Comparison of ENCODE assay signal across 15 cellular contexts in the genomic region with DNA sequence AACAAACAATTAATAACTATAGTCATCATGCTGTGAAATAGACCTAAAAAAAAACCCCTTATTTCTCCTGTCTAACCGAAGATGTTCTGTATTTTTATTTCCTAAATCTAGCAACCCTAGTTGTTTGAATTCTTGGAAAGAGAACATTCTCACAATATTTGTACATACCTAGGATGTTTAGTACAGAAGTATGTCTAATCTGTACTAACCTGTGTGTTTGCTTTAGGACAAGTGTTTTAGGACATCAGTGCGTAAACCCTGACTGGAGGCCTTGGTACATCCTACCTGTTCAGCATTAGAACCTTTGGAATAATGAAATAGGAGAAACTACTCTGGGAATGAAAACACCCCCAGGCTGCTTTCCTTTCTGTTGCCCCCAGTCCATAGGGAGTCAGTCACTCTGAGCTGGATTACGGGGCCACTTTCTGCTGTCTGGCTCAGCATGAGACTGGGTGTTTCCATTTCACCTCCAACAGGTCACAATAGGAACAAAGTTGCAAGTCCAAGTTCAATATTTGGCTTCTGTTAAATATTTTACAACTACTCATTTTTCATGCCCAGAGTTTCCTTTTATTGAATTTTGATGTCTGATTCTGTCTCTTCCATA.
DNase-seq lines count a peak whose midpoint lies in the region; ATAC-seq, FAIRE-seq and TF ChIP-seq lines count a peak whose summit lies in the region.
"Had no signal": no experiment of that assay in that cellular context is flagged by ENCODE, and none has a peak within 500 bp of the region (broad histone marks: within the 10 kb centered on the region; RNA-seq: fewer than 3 reads in every experiment).

No MANE protein-coding gene starts in this region.

- H3K9ac ChIP-seq in Karpas-422 (ENCODE audit: low read length): no peak overlapping the region
- no peak overlapping the region for H3K9ac ChIP-seq in PC-3 (ENCODE audit: low read length)
- H3K9ac ChIP-seq in HepG2 (ENCODE audit: insufficient read depth, low read depth, low read length): no peak overlapping the region
- H3K9ac ChIP-seq: GM23248 had no signal

- H3K4me3 ChIP-seq in Karpas-422 (ENCODE audit: low read length) (no peak overlapping the region), PC-3 (ENCODE audit: low read length) (no peak overlapping the region), HepG2 (replicated peaks in 1 of 3; ENCODE audit: insufficient read depth in 1 of 3, low read depth in 2 of 3, low read length in 3 of 3) (no peak overlapping the region), adrenal gland (no peak overlapping the region)
- H3K4me3 ChIP-seq: GM23248 had no signal

- H3K9me3 ChIP-seq in Karpas-422 (ENCODE audit: low read length) (peaks cover 6% of the 10 kb centered on the region), PC-3 (ENCODE audit: low read length) (peaks cover 4% of the 10 kb centered on the region; the same call in 1 of the 2 replicates), HepG2 (ENCODE audit: low read length) (no peaks in the 10 kb centered on the region), adrenal gland (replicated peaks in 1 of 3) (peaks cover 0 to 4% (median 0%) of the 10 kb centered on the region in 3 donors)

- CTCF ChIA-PET in PC-3 (lab: Charles Lee): no interaction called here
- CTCF ChIA-PET in HepG2 (lab: Yijun Ruan, JAX; ENCODE audit: low intra/inter-chr PET ratio, low total read pairs): no interaction called here

- FAIRE-seq in HepG2 (lab: Jason Lieb, UNC): no peak
- FAIRE-seq: D721Med, GM12891 had no signal

- H4K20me1 ChIP-seq in Karpas-422 (ENCODE audit: insufficient read depth, low read depth, low read length) (no peaks in the 10 kb centered on the region), PC-3 (ENCODE audit: low read length) (no peaks in the 10 kb centered on the region), HepG2 (ENCODE audit: insufficient read depth, low read length) (no peaks in the 10 kb centered on the region)

- TF ChIP-seq POLR2A in HepG2 (IDR thresholded peaks at IDR 0.05; ENCODE audit: insufficient read depth in 1 of 2, low read depth in 2 of 2, low read length in 2 of 2) (no peak), adrenal gland (IDR thresholded peaks at IDR 0.05) (no peak)

- H3F3A ChIP-seq in PC-3 (ENCODE audit: low read length, unreplicated experiment): no peaks in the 10 kb centered on the region

- H3K27ac ChIP-seq in Karpas-422 (ENCODE audit: low read length): no peak overlapping the region
- H3K27ac ChIP-seq in PC-3 (ENCODE audit: low read length): no peak overlapping the region
- H3K27ac ChIP-seq in HepG2 (ENCODE audit: extremely low read length, insufficient read depth, low read length): no peak overlapping the region
- H3K27ac ChIP-seq in adrenal gland: no peak overlapping the region
- H3K27ac ChIP-seq in foreskin keratinocyte: no peak overlapping the region
- H3K27ac ChIP-seq: C4-2B, GM23248 had no signal

- no peaks in the 10 kb centered on the region for H3K9me2 ChIP-seq in Karpas-422 (replicated peaks; ENCODE audit: insufficient read depth, low read length)
- H3K9me2 ChIP-seq in PC-3 (replicated peaks; ENCODE audit: low read length): no peaks in the 10 kb centered on the region

- BruUV-seq in PC-3 (replicated peaks; lab: Mats Ljungman, UMichigan) (no TSS peak), HepG2 (replicated peaks; lab: Mats Ljungman, UMichigan) (no TSS peak)

- H3K4me2 ChIP-seq in Karpas-422 (ENCODE audit: low read depth, low read length, poor library complexity, severe bottlenecking) (no peak overlapping the region), PC-3 (ENCODE audit: low read length) (no peak overlapping the region), HepG2 (ENCODE audit: low read depth, low read length) (no peak overlapping the region)

- intact Hi-C loops in PC-3 (cut with micrococcal nuclease): no loop called here
- intact Hi-C loops in HepG2 (cut with micrococcal nuclease; ENCODE audit: unreplicated experiment): no loop called here
- intact Hi-C loops in adrenal gland (cut with DNase I): no loop called here

- in situ Hi-C loops in HepG2 (cut with HindIII; ENCODE audit: extremely low pct_ligation_motif_present, low pct_unique_long_range_greater_than_20kb): no loop called here

- TF ChIP-seq EP300 in HepG2 (IDR thresholded peaks at IDR 0.05; ENCODE audit: low read depth in 2 of 2, low read length in 2 of 2) (no peak), HepG2 (CRISPR knock-in tag; IDR thresholded peaks at IDR 0.05; ENCODE audit: borderline replicate concordance) (no peak)

- H3K79me2 ChIP-seq in Karpas-422 (ENCODE audit: low read length) (no peaks in the 10 kb centered on the region), PC-3 (ENCODE audit: low read length) (no peaks in the 10 kb centered on the region), HepG2 (ENCODE audit: insufficient read depth, low read length) (no peaks in the 10 kb centered on the region)

- TF ChIP-seq CTCF in PC-3 (conservative IDR thresholded peaks at IDR 0.05; ENCODE audit: low read depth, low read length) (no peak), HepG2 (CRISPR knock-in tag; IDR thresholded peaks at IDR 0.05) (no peak), adrenal gland (IDR thresholded peaks at IDR 0.05) (no peak), foreskin keratinocyte (conservative IDR thresholded peaks at IDR 0.05) (no peak)

- no peak for ATAC-seq in PC-3
- peak; percentile 32; the same call in 1 of the 3 replicates for ATAC-seq in HepG2
- no peak for ATAC-seq in GM18511 (IDR thresholded peaks at IDR 0.05; ENCODE audit: unreplicated experiment)
- no peak for ATAC-seq in foreskin keratinocyte

- H3K4me1 ChIP-seq in Karpas-422 (ENCODE audit: low read length) (no peaks in the 10 kb centered on the region), PC-3 (ENCODE audit: insufficient read depth, low read length) (no peaks in the 10 kb centered on the region), HepG2 (ENCODE audit: insufficient read depth, low read length) (peaks cover 6% of the 10 kb centered on the region; the same call in 1 of the 2 replicates), adrenal gland (replicated peaks in 1 of 2) (no peaks in the 10 kb centered on the region), foreskin keratinocyte (no peaks in the 10 kb centered on the region)
- H3K4me1 ChIP-seq: Caco-2 had no signal

- no peak overlapping the region for H2AFZ ChIP-seq in Karpas-422 (ENCODE audit: low read length)
- H2AFZ ChIP-seq in PC-3 (ENCODE audit: low read length): no peak overlapping the region
- no peak overlapping the region for H2AFZ ChIP-seq in HepG2 (ENCODE audit: low read length)
- H2AFZ ChIP-seq: GM23248 had no signal

- TF ChIP-seq RAD21 in HepG2 (CRISPR knock-in tag; IDR thresholded peaks at IDR 0.05): no peak

- WGBS in HepG2 (ENCODE audit: low lambda C conversion rate): 13% methylated on average over 3 of the region's 3 CpGs
- WGBS in adrenal gland, 4 donors: 67 to 83% (median 77%) methylated on average over 3 of the region's 3 CpGs

- POLR2A ChIA-PET in PC-3 (lab: Charles Lee; ENCODE audit: unreplicated experiment) (no interaction called here), HepG2 (lab: Yijun Ruan, JAX) (no interaction called here)

- H3K27me3 ChIP-seq in Karpas-422 (ENCODE audit: low read length): no peaks in the 10 kb centered on the region; the same call in 1 of the 2 replicates
- H3K27me3 ChIP-seq in PC-3 (ENCODE audit: low read length): no peaks in the 10 kb centered on the region
- H3K27me3 ChIP-seq in HepG2 (ENCODE audit: control insufficient read depth in 1 of 2, insufficient read depth in 2 of 2, low read length in 2 of 2): no peaks in the 10 kb centered on the region
- H3K27me3 ChIP-seq in adrenal gland: no peaks in the 10 kb centered on the region
- H3K27me3 ChIP-seq in foreskin keratinocyte: peaks cover 8% of the 10 kb centered on the region

- H3K36me3 ChIP-seq in Karpas-422 (ENCODE audit: insufficient read depth, low read length) (peaks cover 4% of the 10 kb centered on the region; the same call in 1 of the 2 replicates), PC-3 (ENCODE audit: low read depth, low read length) (no peaks in the 10 kb centered on the region; the same call in 1 of the 2 replicates), HepG2 (replicated peaks in 1 of 2; ENCODE audit: control insufficient read depth in 1 of 2, insufficient read depth in 2 of 2, low read length in 2 of 2) (no peaks in the 10 kb centered on the region), adrenal gland (replicated peaks in 1 of 2) (no peaks in the 10 kb centered on the region)

- DNase-seq in Karpas-422 (peak; percentile 19), PC-3 (peak; percentile 1), HepG2 (ENCODE audit: low spot score) (no peak), adrenal gland (no peak), foreskin keratinocyte (no peak)
- DNase-seq in activated CD4-positive, CD25-positive, alpha-beta regulatory T cell (lab: John Stamatoyannopoulos, UW): no peak
- DNase-seq: AML-193; Caco-2; CD4-positive, alpha-beta T cell; GM23248; H7 had no signal

TF ChIP-seq in HepG2, 621 proteins besides CTCF, POLR2A, EP300 and RAD21:
- TF ChIP-seq, protein P1, sequence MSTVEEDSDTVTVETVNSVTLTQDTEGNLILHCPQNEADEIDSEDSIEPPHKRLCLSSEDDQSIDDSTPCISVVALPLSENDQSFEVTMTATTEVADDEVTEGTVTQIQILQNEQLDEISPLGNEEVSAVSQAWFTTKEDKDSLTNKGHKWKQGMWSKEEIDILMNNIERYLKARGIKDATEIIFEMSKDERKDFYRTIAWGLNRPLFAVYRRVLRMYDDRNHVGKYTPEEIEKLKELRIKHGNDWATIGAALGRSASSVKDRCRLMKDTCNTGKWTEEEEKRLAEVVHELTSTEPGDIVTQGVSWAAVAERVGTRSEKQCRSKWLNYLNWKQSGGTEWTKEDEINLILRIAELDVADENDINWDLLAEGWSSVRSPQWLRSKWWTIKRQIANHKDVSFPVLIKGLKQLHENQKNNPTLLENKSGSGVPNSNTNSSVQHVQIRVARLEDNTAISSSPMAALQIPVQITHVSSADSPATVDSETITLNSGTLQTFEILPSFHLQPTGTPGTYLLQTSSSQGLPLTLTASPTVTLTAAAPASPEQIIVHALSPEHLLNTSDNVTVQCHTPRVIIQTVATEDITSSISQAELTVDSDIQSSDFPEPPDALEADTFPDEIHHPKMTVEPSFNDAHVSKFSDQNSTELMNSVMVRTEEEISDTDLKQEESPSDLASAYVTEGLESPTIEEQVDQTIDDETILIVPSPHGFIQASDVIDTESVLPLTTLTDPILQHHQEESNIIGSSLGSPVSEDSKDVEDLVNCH (CRISPR knock-in tag; IDR thresholded peaks at IDR 0.05): no peak
- TF ChIP-seq HMG20B (CRISPR knock-in tag; conservative IDR thresholded peaks at IDR 0.05) (no peak), BCL6 (CRISPR knock-in tag; IDR thresholded peaks at IDR 0.05) (peak; percentile 61)

Comparison
In these comparisons a context has a peak if more than half of its experiments do, and no peak if none do; other contexts are left out.
1. DNase-seq: peak in Karpas-422 (single experiment) and PC-3 (single experiment); none in HepG2 (single experiment), adrenal gland (0 of 7), foreskin keratinocyte (0 of 2) and activated CD4-positive, CD25-positive, alpha-beta regulatory T cell (0 of 4).